Comparison of ENCODE assay signal across 22 cellular contexts in genomic region chr5:97494465-97494864, GRCh38.
DNase-seq lines count a peak whose midpoint lies in the region; TF ChIP-seq lines count a peak whose summit lies in the region.
"Had no signal": no experiment of that assay in that cellular context is flagged by ENCODE, and none has a peak within 500 bp of the region (broad histone marks: within the 10 kb centered on the region; RNA-seq: fewer than 3 reads in every experiment).

No MANE protein-coding gene starts in this region.

- DNase-seq in NCI-H82 (lab: John Stamatoyannopoulos, UW): peak; percentile 21
- no peak for DNase-seq in NCI-H82 treated with DMSO at 0.1 percent for 48 hours (lab: John Stamatoyannopoulos, UW; ENCODE audit: unreplicated experiment)
- peak; percentile 11 for DNase-seq in foreskin melanocyte
- peak; percentile 48 for DNase-seq in retinal pigment epithelial cell (ENCODE audit: low read depth)
- DNase-seq in stimulated activated CD4-positive, alpha-beta T cell treated with anti-CD3 and anti-CD28 coated beads, Interleukin-1b, Interleukin-23, amount 100 ng/mL, for 48 hours: no peak
- DNase-seq in pons (ENCODE audit: low spot score): no peak
- DNase-seq: 8988T; ACHN; AML-193; BE2C; CD4-positive, alpha-beta T cell; CD8-positive, alpha-beta memory T cell; DMS 273 treated with DMSO at 0.1 percent for 48 hours; DMS79; EL; GDM1; GM23248; H7; HCEC 1CT had no signal

- TF ChIP-seq CTCF in retinal pigment epithelial cell (conservative IDR thresholded peaks at IDR 0.05; ENCODE audit: low read depth, low read length): no peak

- no peak overlapping the region for H3K4me3 ChIP-seq in retinal pigment epithelial cell (ENCODE audit: low read length)
- H3K4me3 ChIP-seq: A549; BLaER1 treated with 17β-estradiol and CSF1 and Interleukin-3, amounts not matched to agents 10 nM and 100 nM; GM12878; GM23248 had no signal

Comparison
In these comparisons a context has a peak if more than half of its experiments do, and no peak if none do; other contexts are left out.
1. DNase-seq: peak in NCI-H82 (single experiment), foreskin melanocyte (single experiment) and retinal pigment epithelial cell (single experiment); none in NCI-H82 treated with DMSO at 0.1 percent for 48 hours (single experiment), stimulated activated CD4-positive, alpha-beta T cell treated with anti-CD3 and anti-CD28 coated beads, Interleukin-1b, Interleukin-23, amount 100 ng/mL, for 48 hours (single experiment) and pons (single experiment).